In genomic region chr2:32135409-32135808, GRCh38 we compare ENCODE assay signal across 8 cellular contexts. TPM values are rescaled to one million over a fixed set of nuclear protein-coding genes. Genes with fewer than 3 reads are reported as not detected.
A peak's percentile ranks its signal among the peaks of the same experiment; 100 is the strongest.
DNase-seq lines count a peak whose midpoint lies in the region; ATAC-seq and FAIRE-seq lines count a peak whose summit lies in the region.

No MANE protein-coding gene starts in this region.

- H3K4me3 ChIP-seq in trophoblast cell (ENCODE audit: low read depth, low read length) = no peak overlapping the region

- ATAC-seq in GM21381 (IDR thresholded peaks at IDR 0.05; ENCODE audit: unreplicated experiment) = no peak
- no peak for ATAC-seq in natural killer cell treated with Interleukin-12 subunit alpha and Interleukin-12 subunit beta and Interleukin-15 and Interleukin-18, amount 100 ng/mL, for 72 hours

- H3K4me2 ChIP-seq in trophoblast cell (ENCODE audit: low read length) = no peak overlapping the region

- H2AFZ ChIP-seq in trophoblast cell (ENCODE audit: insufficient read depth, low read length, poor library complexity) = no peak overlapping the region

- no peak overlapping the region for H2AK5ac ChIP-seq in trophoblast cell (ENCODE audit: low read length)

- H3K9me3 ChIP-seq in trophoblast cell (ENCODE audit: insufficient read depth, low read depth, low read length) = no peaks in the 10 kb centered on the region

- no peak overlapping the region for H2BK120ac ChIP-seq in trophoblast cell (ENCODE audit: insufficient read depth, low read length, poor library complexity)

- H3K27ac Mint-ChIP-seq in natural killer cell treated with Interleukin-12 subunit alpha and Interleukin-12 subunit beta and Interleukin-15 and Interleukin-18, amount 100 ng/mL, for 72 hours = peak overlapping the region in 1 of 2 donors; percentile 31

- no peak overlapping the region for H3K4ac ChIP-seq in trophoblast cell (ENCODE audit: low read depth, low read length)

- H3K27me3 ChIP-seq in trophoblast cell (ENCODE audit: insufficient read depth, low read length) = no peaks in the 10 kb centered on the region

- no CpG with 5 or more reads among the region's 8 CpGs for WGBS in trophoblast cell (ENCODE audit: extremely low coverage, insufficient coverage, insufficient read length)

- H3K79me1 ChIP-seq in trophoblast cell (ENCODE audit: low read length) = no peaks in the 10 kb centered on the region

- peaks cover 9% of the 10 kb centered on the region for H3K36me3 Mint-ChIP-seq in natural killer cell treated with Interleukin-12 subunit alpha and Interleukin-12 subunit beta and Interleukin-15 and Interleukin-18, amount 100 ng/mL, for 72 hours

- no peak overlapping the region for H3K23ac ChIP-seq in trophoblast cell (ENCODE audit: low read length)

- no peak overlapping the region for H3K27ac ChIP-seq in trophoblast cell (ENCODE audit: low read depth, low read length)

- H2BK5ac ChIP-seq in trophoblast cell (ENCODE audit: low read depth, low read length, poor library complexity) = no peak overlapping the region

- no peaks in the 10 kb centered on the region for H3K9me3 Mint-ChIP-seq in natural killer cell treated with Interleukin-12 subunit alpha and Interleukin-12 subunit beta and Interleukin-15 and Interleukin-18, amount 100 ng/mL, for 72 hours

- peaks cover 0 to 2% of the 10 kb centered on the region in 2 experiments for H3K4me1 ChIP-seq in trophoblast cell (ENCODE audit: control insufficient read depth in 1 of 2, insufficient read depth in 2 of 2, low read length in 2 of 2)

- no peak overlapping the region for H3K9ac ChIP-seq in trophoblast cell (ENCODE audit: low read length)

- H3K36me3 ChIP-seq in trophoblast cell (ENCODE audit: control insufficient read depth in 1 of 2, insufficient read depth in 2 of 2, low read length in 2 of 2) = peaks cover 0 to 8% of the 10 kb centered on the region in 2 experiments

- H3K18ac ChIP-seq in trophoblast cell (ENCODE audit: low read length) = no peak overlapping the region

- no peak overlapping the region for H4K8ac ChIP-seq in trophoblast cell (ENCODE audit: low read depth, low read length)

- no peaks in the 10 kb centered on the region for H3K79me2 ChIP-seq in trophoblast cell (ENCODE audit: control insufficient read depth, insufficient read depth, low read length, poor library complexity)

- H3K4me3 Mint-ChIP-seq in natural killer cell treated with Interleukin-12 subunit alpha and Interleukin-12 subunit beta and Interleukin-15 and Interleukin-18, amount 100 ng/mL, for 72 hours = no peak overlapping the region

- FAIRE-seq in G401.6 (lab: Jason Lieb, UNC) = peak; percentile 86

- H4K91ac ChIP-seq in trophoblast cell (ENCODE audit: low read depth, low read length) = no peak overlapping the region

- H3K14ac ChIP-seq in trophoblast cell (ENCODE audit: low read length) = no peak overlapping the region

- no peaks in the 10 kb centered on the region for H3K27me3 Mint-ChIP-seq in natural killer cell treated with Interleukin-12 subunit alpha and Interleukin-12 subunit beta and Interleukin-15 and Interleukin-18, amount 100 ng/mL, for 72 hours

- no peak overlapping the region for H4K12ac ChIP-seq in trophoblast cell (ENCODE audit: low read depth, low read length)

- no peak overlapping the region for H2BK12ac ChIP-seq in trophoblast cell (ENCODE audit: low read length)

- DNase-seq in 8988T = peak; percentile 34
- peak; percentile 39 for DNase-seq in NOMO-1 treated with DMSO at 0.1 percent for 48 hours (lab: John Stamatoyannopoulos, UW; ENCODE audit: unreplicated experiment)
- peak; percentile 31 for DNase-seq in epidermal melanocyte (ENCODE audit: insufficient read length, low spot score)
- DNase-seq in trophoblast cell = peak; percentile 80 to 95
- DNase-seq in occipital lobe (lab: John Stamatoyannopoulos, UW) = no peak
- DNase-seq in natural killer cell treated with Interleukin-12 subunit alpha and Interleukin-12 subunit beta and Interleukin-15 and Interleukin-18, amount 100 ng/mL, for 72 hours (ENCODE audit: low spot score) = no peak

- peaks cover 0 to 3% of the 10 kb centered on the region in 2 donors for H3K4me1 Mint-ChIP-seq in natural killer cell treated with Interleukin-12 subunit alpha and Interleukin-12 subunit beta and Interleukin-15 and Interleukin-18, amount 100 ng/mL, for 72 hours (ENCODE audit: low read depth in 2 of 2)

RNA-seq across cellular contexts. Expression of gene SLC30A6, which starts 30.3 kb away (rescaled TPM):
- polyA plus RNA-seq in trophoblast cell (2013) = 17.7 and 18.2 TPM in 2 replicates
- total RNA-seq in occipital lobe = 28.2 TPM
- 10 to 100 TPM; 19.4 to 28.9 TPM for total RNA-seq in natural killer cell treated with Interleukin-12 subunit alpha and Interleukin-12 subunit beta and Interleukin-15 and Interleukin-18, amount 100 ng/mL, for 72 hours

Comparison
In these comparisons a context has a peak if more than half of its experiments do, and no peak if none do; other contexts are left out.
1. DNase-seq: peak in 8988T (single experiment), NOMO-1 treated with DMSO at 0.1 percent for 48 hours (single experiment), epidermal melanocyte (single experiment) and trophoblast cell (2 of 2); none in occipital lobe (single experiment) and natural killer cell treated with Interleukin-12 subunit alpha and Interleukin-12 subunit beta and Interleukin-15 and Interleukin-18, amount 100 ng/mL, for 72 hours (single experiment).